11 cellular contexts compared by ENCODE assay signal in genomic region chr21:39048064-39048463, GRCh38.
A peak's percentile ranks its signal among the peaks of the same experiment; 100 is the strongest.
DNase-seq lines count a peak whose midpoint lies in the region; ATAC-seq, FAIRE-seq and TF ChIP-seq lines count a peak whose summit lies in the region.
"Had no signal": no experiment of that assay in that cellular context is flagged by ENCODE, and none has a peak within 500 bp of the region (broad histone marks: within the 10 kb centered on the region; RNA-seq: fewer than 3 reads in every experiment).

No MANE protein-coding gene starts in this region.

- H3K4me3 ChIP-seq in ACC112 (ENCODE audit: low read depth, low read length) (no peak overlapping the region), mammary epithelial cell (replicated peaks in 1 of 3; ENCODE audit: insufficient read depth in 1 of 3, low read depth in 2 of 3, low read length in 3 of 3) (peak overlapping the region in 1 of 3 experiments; percentile 19)

- H3K9ac ChIP-seq in mammary epithelial cell (ENCODE audit: insufficient read depth, low read length): peak overlapping the region; percentile 74

- no TSS peak for BruUV-seq in mammary epithelial cell (replicated peaks; lab: Mats Ljungman, UMichigan)

- CTCF ChIA-PET in mammary epithelial cell (lab: Charles Lee; ENCODE audit: low non-redundant PET): interaction anchor here (0.7 kb wide), 1 partner anchor 237 kb away, joined by 3 read pairs; no protein-coding TSS in a partner anchor

- H3K4me2 ChIP-seq in mammary epithelial cell (ENCODE audit: insufficient read depth, low read depth, low read length): peak overlapping the region; percentile 56

- H3K27ac ChIP-seq in ACC112 (ENCODE audit: low read depth, low read length) (peak overlapping the region; percentile 52), mammary epithelial cell (ENCODE audit: insufficient read depth, low read depth, low read length) (peak overlapping the region; percentile 97)

- no peaks in the 10 kb centered on the region for H3K27me3 ChIP-seq in ACC112 (ENCODE audit: insufficient read depth, low read length)
- H3K27me3 ChIP-seq in mammary epithelial cell (ENCODE audit: insufficient read depth, low read length): no peaks in the 10 kb centered on the region

- H3K79me2 ChIP-seq in ACC112 (ENCODE audit: control insufficient read depth, insufficient read depth, low read length, unreplicated experiment) (no peaks in the 10 kb centered on the region), mammary epithelial cell (ENCODE audit: insufficient read depth, low read length) (no peaks in the 10 kb centered on the region)

- no peak for FAIRE-seq in HTR-8/SVneo (lab: Jason Lieb, UNC)

- no peaks in the 10 kb centered on the region for H4K20me1 ChIP-seq in mammary epithelial cell (ENCODE audit: insufficient read depth, low read length)

- WGBS in mammary epithelial cell (ENCODE audit: low coverage, missing lambda C conversion rate): 7% methylated on average over 6 of the region's 6 CpGs

- H2AFZ ChIP-seq in ACC112 (ENCODE audit: low read length, unreplicated experiment): no peak overlapping the region
- H2AFZ ChIP-seq in mammary epithelial cell (ENCODE audit: low read depth, low read length): no peak overlapping the region

- no peaks in the 10 kb centered on the region for H3K36me3 ChIP-seq in ACC112 (ENCODE audit: insufficient read depth, low read length)
- H3K36me3 ChIP-seq in mammary epithelial cell (ENCODE audit: insufficient read depth, low read length): no peaks in the 10 kb centered on the region

- H3K4me1 ChIP-seq in ACC112 (ENCODE audit: control insufficient read depth, insufficient read depth, low read length, unreplicated experiment) (peaks cover 8% of the 10 kb centered on the region), mammary epithelial cell (ENCODE audit: insufficient read depth, low read length) (peaks cover 34% of the 10 kb centered on the region)

- intact Hi-C loops in mammary epithelial cell (cut with micrococcal nuclease): loop anchor here (1.0 to 5.0 kb wide), 9 partner anchors 18 to 241 kb away; no protein-coding TSS in a partner anchor

- no peaks in the 10 kb centered on the region for H3K9me3 ChIP-seq in mammary epithelial cell (replicated peaks; ENCODE audit: insufficient read depth, low read length)

- no peak for TF ChIP-seq CTCF in mammary epithelial cell (conservative IDR thresholded peaks at IDR 0.05 in 1 of 2, IDR thresholded peaks at IDR 0.05 in 1 of 2; ENCODE audit: extremely low read depth in 1 of 2, insufficient read depth in 1 of 2, low read depth in 1 of 2, low read length in 2 of 2)

- dilution Hi-C loops in mammary epithelial cell (cut with HindIII; ENCODE audit: low sequenced_read_pairs): no loop called here

- no peak for ATAC-seq in GM18870 (IDR thresholded peaks at IDR 0.05; ENCODE audit: unreplicated experiment)
- ATAC-seq: CD8-positive, alpha-beta T cell had no signal

- in situ Hi-C loops in mammary epithelial cell (cut with MboI; ENCODE audit: low sequenced_read_pairs in 2 of 2): no loop called here

- peak; percentile 10 for DNase-seq in HTR-8/SVneo (ENCODE audit: insufficient read length, low spot score)
- DNase-seq in mammary epithelial cell: peak; percentile 95
- DNase-seq in iris pigment epithelial cell (ENCODE audit: low read depth): peak; percentile 68
- DNase-seq in NCI-H1048 (lab: John Stamatoyannopoulos, UW): no peak
- no peak for DNase-seq in 8988T
- DNase-seq in NCI-H1092 (lab: John Stamatoyannopoulos, UW): no peak
- DNase-seq: CD8-positive, alpha-beta T cell; stimulated activated naive CD4-positive, alpha-beta T cell; T-helper 1 cell had no signal

Comparison
In these comparisons a context has a peak if more than half of its experiments do, and no peak if none do; other contexts are left out.
1. DNase-seq: peak in HTR-8/SVneo (single experiment), mammary epithelial cell (single experiment) and iris pigment epithelial cell (single experiment); none in NCI-H1048 (single experiment), 8988T (single experiment) and NCI-H1092 (single experiment).